In the genomic region with DNA sequence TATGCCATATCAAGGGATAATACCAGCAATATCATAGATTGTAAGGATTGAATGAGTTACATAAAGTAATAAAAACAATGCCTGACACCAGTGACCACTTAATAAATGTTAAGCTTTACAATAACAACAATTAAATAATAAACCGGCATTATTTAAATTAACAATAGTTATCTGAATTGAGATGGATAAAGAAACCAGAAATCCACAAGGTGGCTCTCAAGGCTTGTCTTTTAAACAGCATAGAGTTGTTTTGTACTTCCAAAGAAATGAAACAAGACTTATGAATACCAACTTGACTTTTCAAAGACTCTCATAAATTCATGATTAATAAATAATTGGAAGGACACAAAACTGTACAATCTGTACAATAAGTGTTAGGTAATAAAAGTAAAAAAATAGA, we compare ENCODE assay signal across 15 cellular contexts.
DNase-seq lines count a peak whose midpoint lies in the region; ATAC-seq and TF ChIP-seq lines count a peak whose summit lies in the region.
"Had no signal": no experiment of that assay in that cellular context is flagged by ENCODE, and none has a peak within 500 bp of the region (broad histone marks: within the 10 kb centered on the region; RNA-seq: fewer than 3 reads in every experiment).

No MANE protein-coding gene starts in this region.

- peaks cover 7% of the 10 kb centered on the region for H3K4me1 Mint-ChIP-seq in chondrocyte (ENCODE audit: low read depth)
- H3K4me1 Mint-ChIP-seq: T-cell had no signal

- H2BK120ac ChIP-seq in neuronal stem cell (ENCODE audit: low read depth, low read length), result no peak overlapping the region

- H3K9ac ChIP-seq in Karpas-422 (ENCODE audit: low read length) (no peak overlapping the region), neuronal stem cell (ENCODE audit: low read depth, low read length, poor library complexity) (no peak overlapping the region)

- no peak overlapping the region for H2BK15ac ChIP-seq in neuronal stem cell (ENCODE audit: low read length)

- no peaks in the 10 kb centered on the region for H3K9me3 ChIP-seq in Karpas-422 (ENCODE audit: low read length)
- no peaks in the 10 kb centered on the region for H3K9me3 ChIP-seq in right lobe of liver
- no peaks in the 10 kb centered on the region for H3K9me3 ChIP-seq in neuronal stem cell (replicated peaks in 1 of 2; ENCODE audit: control insufficient read depth in 2 of 2, insufficient read depth in 1 of 2, low read depth in 1 of 2, low read length in 2 of 2)
- H3K9me3 ChIP-seq: colonic mucosa, tibial nerve had no signal

- TF ChIP-seq CTCF in AG10803 (conservative IDR thresholded peaks at IDR 0.05; ENCODE audit: low read length) (0 out of 2 replicates have a peak, but pooled peaks have one; percentile 8), chondrocyte (IDR thresholded peaks at IDR 0.05) (peak; percentile 77), right lobe of liver (IDR thresholded peaks at IDR 0.05) (peak in 3 of 4 donors; percentile 15 to 20 (median 19))

- H3K27ac Mint-ChIP-seq in chondrocyte (ENCODE audit: unreplicated experiment), result no peak overlapping the region
- H3K27ac Mint-ChIP-seq: T-cell had no signal

- H3K4ac ChIP-seq in neuronal stem cell (ENCODE audit: low read length), result no peak overlapping the region

- WGBS in right lobe of liver (ENCODE audit: insufficient coverage, low coverage, low lambda C conversion rate, missing lambda C conversion rate), result 85% methylated on average over 1 of the region's 1 CpG
- no CpG with 5 or more reads among the region's 1 CpG for WGBS in neuronal stem cell (ENCODE audit: extremely low coverage in 2 of 2, insufficient read length in 2 of 2, insufficient replicate concordance in 1 of 2), 2 donors

- no peak overlapping the region for H4K91ac ChIP-seq in neuronal stem cell (ENCODE audit: low read depth, low read length, poor library complexity)

- H3K36me3 ChIP-seq in Karpas-422 (ENCODE audit: insufficient read depth, low read length) (no peaks in the 10 kb centered on the region), right lobe of liver (no peaks in the 10 kb centered on the region), neuronal stem cell (replicated peaks in 1 of 2; ENCODE audit: control insufficient read depth in 2 of 2, insufficient read depth in 2 of 2, low read length in 2 of 2) (peaks cover 0 to 13% of the 10 kb centered on the region in 2 donors)
- H3K36me3 ChIP-seq: colonic mucosa, tibial nerve had no signal

- H3K27ac ChIP-seq in Karpas-422 (ENCODE audit: low read length) (no peak overlapping the region), right lobe of liver (no peak overlapping the region), neuronal stem cell (replicated peaks; ENCODE audit: low read length) (no peak overlapping the region)
- H3K27ac ChIP-seq: colonic mucosa, tibial nerve had no signal

- H3K18ac ChIP-seq in neuronal stem cell (ENCODE audit: low read length), result no peak overlapping the region

- TF ChIP-seq POLR2A in right lobe of liver (IDR thresholded peaks at IDR 0.05), result no peak

- H3K79me2 ChIP-seq in Karpas-422 (ENCODE audit: low read length), result no peaks in the 10 kb centered on the region

- H3K27me3 Mint-ChIP-seq in chondrocyte (ENCODE audit: low read depth), result no peaks in the 10 kb centered on the region
- H3K27me3 Mint-ChIP-seq: T-cell had no signal

- no peak overlapping the region for H3K4me3 ChIP-seq in AG10803 (ENCODE audit: low read length)
- H3K4me3 ChIP-seq in Karpas-422 (ENCODE audit: low read length), result no peak overlapping the region
- H3K4me3 ChIP-seq in right lobe of liver, result no peak overlapping the region
- no peak overlapping the region for H3K4me3 ChIP-seq in neuronal stem cell (ENCODE audit: low read length in 2 of 2)
- H3K4me3 ChIP-seq: colonic mucosa, tibial nerve had no signal

- no peak overlapping the region for H2BK12ac ChIP-seq in neuronal stem cell (ENCODE audit: low read length)

- no peak overlapping the region for H3K4me2 ChIP-seq in Karpas-422 (ENCODE audit: low read depth, low read length, poor library complexity, severe bottlenecking)
- no peak overlapping the region for H3K4me2 ChIP-seq in neuronal stem cell (ENCODE audit: insufficient read depth, low read length, poor library complexity, severe bottlenecking)

- intact Hi-C loops in right lobe of liver (cut with DNase I), result no loop called here

- no peaks in the 10 kb centered on the region for H3K9me2 ChIP-seq in Karpas-422 (replicated peaks; ENCODE audit: insufficient read depth, low read length)

- H4K20me1 ChIP-seq in Karpas-422 (ENCODE audit: insufficient read depth, low read depth, low read length), result no peaks in the 10 kb centered on the region

- H3K27me3 ChIP-seq in Karpas-422 (ENCODE audit: low read length) (no peaks in the 10 kb centered on the region), right lobe of liver (no peaks in the 10 kb centered on the region), neuronal stem cell (ENCODE audit: control insufficient read depth in 3 of 3, insufficient read depth in 3 of 3, low read depth in 1 of 3, low read length in 3 of 3) (no peaks in the 10 kb centered on the region)
- H3K27me3 ChIP-seq: colonic mucosa, tibial nerve had no signal

- H3K9me3 Mint-ChIP-seq in chondrocyte (ENCODE audit: low read depth), result no peaks in the 10 kb centered on the region
- H3K9me3 Mint-ChIP-seq: T-cell had no signal

- ATAC-seq in right lobe of liver, result no peak
- ATAC-seq in HG03457 (IDR thresholded peaks at IDR 0.05; ENCODE audit: unreplicated experiment), result no peak
- ATAC-seq: T-cell had no signal

- no peak overlapping the region for H2AK5ac ChIP-seq in neuronal stem cell (ENCODE audit: low read depth, low read length)

- H2AFZ ChIP-seq in Karpas-422 (ENCODE audit: low read length) (no peak overlapping the region), neuronal stem cell (ENCODE audit: low read length) (no peak overlapping the region)

- no peak overlapping the region for H3K4me3 Mint-ChIP-seq in chondrocyte (ENCODE audit: unreplicated experiment)
- H3K4me3 Mint-ChIP-seq: T-cell had no signal

- no peak for DNase-seq in AG10803 (ENCODE audit: low read depth)
- DNase-seq in Karpas-422, result peak; percentile 52
- DNase-seq in chondrocyte (ENCODE audit: low spot score), result no peak
- DNase-seq in right lobe of liver, result no peak
- DNase-seq in hypothalamus (lab: John Stamatoyannopoulos, UW), result no peak
- DNase-seq in ecto neural progenitor cell (ENCODE audit: low spot score), result no peak
- no peak for DNase-seq in neuronal stem cell (ENCODE audit: low spot score)
- DNase-seq: activated CD4-positive, CD25-positive, alpha-beta regulatory T cell treated with anti-CD3 and anti-CD28 coated beads, Interleukin-2, amount 50 U/mL, for 72 hours; C1 segment of cervical spinal cord; colonic mucosa; midbrain; NCI-H446 treated with DMSO at 0.1 percent for 48 hours; T-cell had no signal

- no peak overlapping the region for H3K23ac ChIP-seq in neuronal stem cell (ENCODE audit: low read depth, low read length, poor library complexity)

- no peak overlapping the region for H4K8ac ChIP-seq in neuronal stem cell (ENCODE audit: low read depth, low read length)

- no peaks in the 10 kb centered on the region for H3K79me1 ChIP-seq in neuronal stem cell (ENCODE audit: low read depth, low read length)

- H3K4me1 ChIP-seq in Karpas-422 (ENCODE audit: low read length) (no peaks in the 10 kb centered on the region; the same call in 1 of the 2 replicates), right lobe of liver (no peaks in the 10 kb centered on the region), neuronal stem cell (ENCODE audit: control insufficient read depth in 2 of 2, insufficient read depth in 1 of 2, low read depth in 1 of 2, low read length in 2 of 2) (no peaks in the 10 kb centered on the region)
- H3K4me1 ChIP-seq: colonic mucosa, tibial nerve had no signal

- no peak overlapping the region for H2BK5ac ChIP-seq in neuronal stem cell (ENCODE audit: low read length)

- H3K14ac ChIP-seq in neuronal stem cell (ENCODE audit: low read length), result no peak overlapping the region

- no peaks in the 10 kb centered on the region for H3K36me3 Mint-ChIP-seq in chondrocyte (ENCODE audit: low read depth)

Comparison
In these comparisons a context has a peak if more than half of its experiments do, and no peak if none do; other contexts are left out.
1. CTCF ChIP-seq: peak in every context shown above with its lines; median percentile 77 in chondrocyte; 19 in right lobe of liver; 8 in AG10803.